In the genomic region with DNA sequence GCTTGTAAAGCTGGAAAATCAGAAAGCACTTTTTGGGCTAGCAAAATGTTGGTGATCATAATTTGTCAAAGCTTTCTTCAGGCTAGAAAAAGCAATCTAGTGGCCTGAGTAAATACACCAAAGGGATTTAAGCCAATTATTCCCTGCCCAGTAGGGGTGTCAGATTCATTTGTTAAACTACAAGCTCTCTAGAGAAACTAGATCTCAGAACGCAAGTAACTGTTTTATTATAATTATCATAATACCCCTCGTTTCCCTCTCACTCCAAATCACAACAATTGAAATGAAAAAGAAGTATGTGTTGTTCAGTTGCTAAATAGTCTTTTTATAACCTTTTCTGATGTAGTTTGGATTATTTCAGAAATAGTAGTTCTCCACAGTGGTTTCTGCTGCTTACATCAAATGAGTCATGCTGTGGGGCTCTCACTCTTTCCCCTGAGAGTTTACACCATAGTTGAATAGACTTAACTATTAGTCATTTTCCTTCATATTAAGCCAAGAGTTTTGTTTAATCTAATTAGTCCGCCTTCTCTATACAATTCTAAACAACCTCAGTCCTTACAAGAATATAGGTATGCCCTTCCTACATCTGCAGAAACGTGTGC, we compare ENCODE assay signal across 15 cellular contexts.
DNase-seq lines count a peak whose midpoint lies in the region; ATAC-seq and TF ChIP-seq lines count a peak whose summit lies in the region.
"Had no signal": no experiment of that assay in that cellular context is flagged by ENCODE, and none has a peak within 500 bp of the region (broad histone marks: within the 10 kb centered on the region; RNA-seq: fewer than 3 reads in every experiment).

No MANE protein-coding gene starts in this region.

- H3K4me3 Mint-ChIP-seq in brain, result peak overlapping the region; percentile 18 to 51 (median 45)
- H3K4me3 Mint-ChIP-seq in immature natural killer cell, result no peak overlapping the region
- H3K4me3 Mint-ChIP-seq: activated CD4-positive, alpha-beta T cell treated with anti-CD3 and anti-CD28 coated beads for 36 hours; stimulated activated naive CD8-positive, alpha-beta T cell treated with anti-CD3 and anti-CD28 coated beads, Interleukin-15, Interleukin-2, amounts not matched to agents 100 ng/mL and 50 ng/mL, for 24 hours had no signal

- peak overlapping the region in 1 of 2 donors; percentile 30 for H3K4me3 ChIP-seq in aorta (ENCODE audit: low read length in 2 of 2)

- intact Hi-C loops in Right ventricle myocardium superior (cut with DNase I) (no loop called here), cardiac septum (cut with DNase I) (no loop called here), left ventricle myocardium superior (cut with micrococcal nuclease) (no loop called here), aorta (cut with DNase I) (no loop called here)

- H3K27ac ChIP-seq in aorta (ENCODE audit: low read depth in 1 of 2, low read length in 2 of 2), result peak overlapping the region in 1 of 2 donors; percentile 48

- H3K36me3 Mint-ChIP-seq in brain (peaks cover 10% of the 10 kb centered on the region), immature natural killer cell (no peaks in the 10 kb centered on the region)

- DNase-seq in Right ventricle myocardium superior (no peak), cardiac septum (ENCODE audit: low spot score) (no peak), left ventricle myocardium superior (no peak), aorta (no peak), NCI-H2196 (lab: John Stamatoyannopoulos, UW; ENCODE audit: unreplicated experiment) (no peak), immature natural killer cell (no peak)
- DNase-seq: activated CD4-positive, alpha-beta T cell treated with anti-CD3 and anti-CD28 coated beads for 36 hours; activated naive CD4-positive, alpha-beta T cell; AML-193; effector CD8-positive, alpha-beta T cell; NCI-H1930; SHP77 had no signal

- H3K9me3 ChIP-seq in aorta (ENCODE audit: control insufficient read depth, low read length), result no peaks in the 10 kb centered on the region

- H3K27ac Mint-ChIP-seq in brain (peak overlapping the region; percentile 0 to 81 (median 15)), immature natural killer cell (no peak overlapping the region)
- H3K27ac Mint-ChIP-seq: activated CD4-positive, alpha-beta T cell treated with anti-CD3 and anti-CD28 coated beads for 36 hours; stimulated activated naive CD8-positive, alpha-beta T cell treated with anti-CD3 and anti-CD28 coated beads, Interleukin-15, Interleukin-2, amounts not matched to agents 100 ng/mL and 50 ng/mL, for 24 hours had no signal

- TF ChIP-seq CTCF in brain (conservative IDR thresholded peaks at IDR 0.05), result no peak

- ATAC-seq in Right ventricle myocardium superior (ENCODE audit: poor library complexity) (peak; percentile 81), left ventricle myocardium superior (peak; percentile 82), aorta (ENCODE audit: low FRiP score) (peak; percentile 83), HG03439 (IDR thresholded peaks at IDR 0.05; ENCODE audit: unreplicated experiment) (no peak)
- ATAC-seq: activated CD4-positive, alpha-beta T cell treated with anti-CD3 and anti-CD28 coated beads for 36 hours had no signal

- WGBS in aorta, 2 donors, result 1 to 7% methylated on average over 4 of the region's 4 CpGs

- no peaks in the 10 kb centered on the region for H3K36me3 ChIP-seq in aorta (ENCODE audit: control insufficient read depth in 1 of 2, insufficient read depth in 2 of 2, low read length in 1 of 2)

- no peaks in the 10 kb centered on the region for H3K27me3 ChIP-seq in aorta (ENCODE audit: control insufficient read depth in 1 of 2, insufficient read depth in 2 of 2, low read length in 1 of 2)

- peaks cover 0 to 3% (median 0%) of the 10 kb centered on the region in 5 experiments for H3K9me3 Mint-ChIP-seq in brain
- H3K9me3 Mint-ChIP-seq in immature natural killer cell, result peaks cover 0 to 1% (median 0%) of the 10 kb centered on the region in 6 donors

- peaks cover 0 to 2% of the 10 kb centered on the region in 2 donors for H3K4me1 ChIP-seq in aorta (ENCODE audit: control insufficient read depth in 1 of 2, insufficient read depth in 2 of 2, low read length in 2 of 2)

- H3K27me3 Mint-ChIP-seq in brain, result no peaks in the 10 kb centered on the region
- peaks cover 0 to 3% (median 0%) of the 10 kb centered on the region in 3 donors for H3K27me3 Mint-ChIP-seq in immature natural killer cell (ENCODE audit: low read depth in 3 of 3)
- H3K27me3 Mint-ChIP-seq: stimulated activated naive CD8-positive, alpha-beta T cell treated with anti-CD3 and anti-CD28 coated beads, Interleukin-15, Interleukin-2, amounts not matched to agents 100 ng/mL and 50 ng/mL, for 24 hours had no signal

- H3K4me1 Mint-ChIP-seq in brain, result peaks cover 47% of the 10 kb centered on the region
- H3K4me1 Mint-ChIP-seq in immature natural killer cell, result no peaks in the 10 kb centered on the region

Comparison
In these comparisons a context has a peak if more than half of its experiments do, and no peak if none do; other contexts are left out.
1. H3K27ac Mint-ChIP-seq: peak in brain (5 of 5); none in immature natural killer cell (0 of 6).
2. H3K4me3 Mint-ChIP-seq: peak in brain (5 of 5); none in immature natural killer cell (0 of 5).